1 cellular context compared by ENCODE assay signal in the genomic region with DNA sequence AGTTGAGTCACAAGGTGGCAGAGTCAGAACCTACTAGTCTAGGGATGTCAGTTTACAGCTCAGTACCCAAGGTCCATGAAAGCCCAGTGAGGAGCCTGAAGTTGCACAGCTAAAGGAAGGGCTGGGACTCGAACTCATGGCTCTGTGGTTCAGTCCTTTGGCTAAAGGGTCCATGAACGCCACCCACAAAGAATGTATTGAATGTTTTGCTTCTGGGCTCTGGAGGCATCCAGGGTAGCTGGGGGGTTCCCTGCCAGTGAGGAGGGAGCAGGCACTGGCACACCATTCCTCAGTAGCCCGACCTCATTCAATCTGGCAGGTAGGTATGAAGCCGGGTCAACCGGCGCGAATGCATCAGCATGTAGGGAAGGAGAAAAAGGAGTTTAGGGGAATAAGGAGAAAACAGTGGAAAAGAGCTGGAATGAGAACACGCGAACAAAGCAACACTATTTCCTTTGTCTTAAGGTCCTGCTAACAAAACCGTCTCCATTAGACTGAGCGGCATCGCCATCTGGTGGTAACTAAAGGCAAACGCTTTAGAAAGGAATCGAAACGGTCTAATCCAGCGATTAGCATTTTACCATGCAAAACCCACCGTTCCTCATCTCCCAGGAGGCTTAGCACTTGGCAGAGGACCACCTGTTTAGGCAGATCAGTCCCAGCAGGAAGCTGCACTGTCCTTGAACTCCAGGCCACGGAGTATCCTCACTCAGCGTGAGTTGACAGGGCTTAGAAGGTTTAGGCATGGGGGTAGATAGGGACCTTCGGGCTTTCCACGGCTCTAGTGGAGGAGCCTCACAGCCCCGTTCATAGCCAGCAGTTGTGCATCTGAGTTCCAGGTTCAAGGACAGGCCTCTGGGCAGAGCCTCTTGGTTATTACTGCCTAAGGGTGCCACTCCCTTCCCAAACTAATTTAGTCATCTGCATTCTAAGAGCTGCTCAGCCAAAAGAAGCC.
TF ChIP-seq lines count a peak whose summit lies in the region.

No MANE protein-coding gene starts in this region.

TF ChIP-seq in K562, 482 proteins besides CTCF, POLR2A, EP300 and RAD21 (continued from another document and continues in another):
- TF ChIP-seq, protein P1, sequence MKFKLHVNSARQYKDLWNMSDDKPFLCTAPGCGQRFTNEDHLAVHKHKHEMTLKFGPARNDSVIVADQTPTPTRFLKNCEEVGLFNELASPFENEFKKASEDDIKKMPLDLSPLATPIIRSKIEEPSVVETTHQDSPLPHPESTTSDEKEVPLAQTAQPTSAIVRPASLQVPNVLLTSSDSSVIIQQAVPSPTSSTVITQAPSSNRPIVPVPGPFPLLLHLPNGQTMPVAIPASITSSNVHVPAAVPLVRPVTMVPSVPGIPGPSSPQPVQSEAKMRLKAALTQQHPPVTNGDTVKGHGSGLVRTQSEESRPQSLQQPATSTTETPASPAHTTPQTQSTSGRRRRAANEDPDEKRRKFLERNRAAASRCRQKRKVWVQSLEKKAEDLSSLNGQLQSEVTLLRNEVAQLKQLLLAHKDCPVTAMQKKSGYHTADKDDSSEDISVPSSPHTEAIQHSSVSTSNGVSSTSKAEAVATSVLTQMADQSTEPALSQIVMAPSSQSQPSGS (CRISPR knock-in tag; IDR thresholded peaks at IDR 0.05): no peak
- peak in 1 of 2 experiments; percentile 89; a peak in 2 of 4 replicates for TF ChIP-seq ARNT (IDR thresholded peaks at IDR 0.05)
- TF ChIP-seq, protein P2, sequence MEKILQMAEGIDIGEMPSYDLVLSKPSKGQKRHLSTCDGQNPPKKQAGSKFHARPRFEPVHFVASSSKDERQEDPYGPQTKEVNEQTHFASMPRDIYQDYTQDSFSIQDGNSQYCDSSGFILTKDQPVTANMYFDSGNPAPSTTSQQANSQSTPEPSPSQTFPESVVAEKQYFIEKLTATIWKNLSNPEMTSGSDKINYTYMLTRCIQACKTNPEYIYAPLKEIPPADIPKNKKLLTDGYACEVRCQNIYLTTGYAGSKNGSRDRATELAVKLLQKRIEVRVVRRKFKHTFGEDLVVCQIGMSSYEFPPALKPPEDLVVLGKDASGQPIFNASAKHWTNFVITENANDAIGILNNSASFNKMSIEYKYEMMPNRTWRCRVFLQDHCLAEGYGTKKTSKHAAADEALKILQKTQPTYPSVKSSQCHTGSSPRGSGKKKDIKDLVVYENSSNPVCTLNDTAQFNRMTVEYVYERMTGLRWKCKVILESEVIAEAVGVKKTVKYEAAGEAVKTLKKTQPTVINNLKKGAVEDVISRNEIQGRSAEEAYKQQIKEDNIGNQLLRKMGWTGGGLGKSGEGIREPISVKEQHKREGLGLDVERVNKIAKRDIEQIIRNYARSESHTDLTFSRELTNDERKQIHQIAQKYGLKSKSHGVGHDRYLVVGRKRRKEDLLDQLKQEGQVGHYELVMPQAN (IDR thresholded peaks at IDR 0.05; ENCODE audit: borderline replicate concordance): 0 out of 2 replicates have a peak, but pooled peaks have one; percentile 23
- no peak for TF ChIP-seq ZNF79 (CRISPR knock-in tag; IDR thresholded peaks at IDR 0.05; ENCODE audit: low read depth)
- no peak for TF ChIP-seq MCM2 (IDR thresholded peaks at IDR 0.05; ENCODE audit: low read depth)
- TF ChIP-seq, protein P3, sequence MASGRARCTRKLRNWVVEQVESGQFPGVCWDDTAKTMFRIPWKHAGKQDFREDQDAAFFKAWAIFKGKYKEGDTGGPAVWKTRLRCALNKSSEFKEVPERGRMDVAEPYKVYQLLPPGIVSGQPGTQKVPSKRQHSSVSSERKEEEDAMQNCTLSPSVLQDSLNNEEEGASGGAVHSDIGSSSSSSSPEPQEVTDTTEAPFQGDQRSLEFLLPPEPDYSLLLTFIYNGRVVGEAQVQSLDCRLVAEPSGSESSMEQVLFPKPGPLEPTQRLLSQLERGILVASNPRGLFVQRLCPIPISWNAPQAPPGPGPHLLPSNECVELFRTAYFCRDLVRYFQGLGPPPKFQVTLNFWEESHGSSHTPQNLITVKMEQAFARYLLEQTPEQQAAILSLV (tag; IDR thresholded peaks at IDR 0.05): no peak
- no peak for TF ChIP-seq FUS (optimal IDR thresholded peaks at IDR 0.05; ENCODE audit: low read depth, low read length)
- no peak for TF ChIP-seq CBFB (CRISPR knock-in tag; IDR thresholded peaks at IDR 0.05)
- no peak for TF ChIP-seq RBBP5 (IDR thresholded peaks at IDR 0.05; ENCODE audit: borderline replicate concordance, insufficient read depth, low read length, poor library complexity, severe bottlenecking)
- TF ChIP-seq, protein P4, sequence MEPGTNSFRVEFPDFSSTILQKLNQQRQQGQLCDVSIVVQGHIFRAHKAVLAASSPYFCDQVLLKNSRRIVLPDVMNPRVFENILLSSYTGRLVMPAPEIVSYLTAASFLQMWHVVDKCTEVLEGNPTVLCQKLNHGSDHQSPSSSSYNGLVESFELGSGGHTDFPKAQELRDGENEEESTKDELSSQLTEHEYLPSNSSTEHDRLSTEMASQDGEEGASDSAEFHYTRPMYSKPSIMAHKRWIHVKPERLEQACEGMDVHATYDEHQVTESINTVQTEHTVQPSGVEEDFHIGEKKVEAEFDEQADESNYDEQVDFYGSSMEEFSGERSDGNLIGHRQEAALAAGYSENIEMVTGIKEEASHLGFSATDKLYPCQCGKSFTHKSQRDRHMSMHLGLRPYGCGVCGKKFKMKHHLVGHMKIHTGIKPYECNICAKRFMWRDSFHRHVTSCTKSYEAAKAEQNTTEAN (CRISPR knock-in tag; IDR thresholded peaks at IDR 0.05): no peak
- TF ChIP-seq, protein P5, sequence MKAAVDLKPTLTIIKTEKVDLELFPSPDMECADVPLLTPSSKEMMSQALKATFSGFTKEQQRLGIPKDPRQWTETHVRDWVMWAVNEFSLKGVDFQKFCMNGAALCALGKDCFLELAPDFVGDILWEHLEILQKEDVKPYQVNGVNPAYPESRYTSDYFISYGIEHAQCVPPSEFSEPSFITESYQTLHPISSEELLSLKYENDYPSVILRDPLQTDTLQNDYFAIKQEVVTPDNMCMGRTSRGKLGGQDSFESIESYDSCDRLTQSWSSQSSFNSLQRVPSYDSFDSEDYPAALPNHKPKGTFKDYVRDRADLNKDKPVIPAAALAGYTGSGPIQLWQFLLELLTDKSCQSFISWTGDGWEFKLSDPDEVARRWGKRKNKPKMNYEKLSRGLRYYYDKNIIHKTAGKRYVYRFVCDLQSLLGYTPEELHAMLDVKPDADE (conservative IDR thresholded peaks at IDR 0.05; ENCODE audit: control insufficient read depth, low read depth, low read length): no peak
- TF ChIP-seq, protein P6, sequence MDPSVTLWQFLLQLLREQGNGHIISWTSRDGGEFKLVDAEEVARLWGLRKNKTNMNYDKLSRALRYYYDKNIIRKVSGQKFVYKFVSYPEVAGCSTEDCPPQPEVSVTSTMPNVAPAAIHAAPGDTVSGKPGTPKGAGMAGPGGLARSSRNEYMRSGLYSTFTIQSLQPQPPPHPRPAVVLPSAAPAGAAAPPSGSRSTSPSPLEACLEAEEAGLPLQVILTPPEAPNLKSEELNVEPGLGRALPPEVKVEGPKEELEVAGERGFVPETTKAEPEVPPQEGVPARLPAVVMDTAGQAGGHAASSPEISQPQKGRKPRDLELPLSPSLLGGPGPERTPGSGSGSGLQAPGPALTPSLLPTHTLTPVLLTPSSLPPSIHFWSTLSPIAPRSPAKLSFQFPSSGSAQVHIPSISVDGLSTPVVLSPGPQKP (CRISPR knock-in tag; IDR thresholded peaks at IDR 0.05): no peak
- TF ChIP-seq, protein P7, sequence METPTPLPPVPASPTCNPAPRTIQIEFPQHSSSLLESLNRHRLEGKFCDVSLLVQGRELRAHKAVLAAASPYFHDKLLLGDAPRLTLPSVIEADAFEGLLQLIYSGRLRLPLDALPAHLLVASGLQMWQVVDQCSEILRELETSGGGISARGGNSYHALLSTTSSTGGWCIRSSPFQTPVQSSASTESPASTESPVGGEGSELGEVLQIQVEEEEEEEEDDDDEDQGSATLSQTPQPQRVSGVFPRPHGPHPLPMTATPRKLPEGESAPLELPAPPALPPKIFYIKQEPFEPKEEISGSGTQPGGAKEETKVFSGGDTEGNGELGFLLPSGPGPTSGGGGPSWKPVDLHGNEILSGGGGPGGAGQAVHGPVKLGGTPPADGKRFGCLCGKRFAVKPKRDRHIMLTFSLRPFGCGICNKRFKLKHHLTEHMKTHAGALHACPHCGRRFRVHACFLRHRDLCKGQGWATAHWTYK (CRISPR knock-in tag; IDR thresholded peaks at IDR 0.05): peak; percentile 48; the same call in 1 of the 2 replicates
- TF ChIP-seq XRCC5 (IDR thresholded peaks at IDR 0.05; ENCODE audit: low read depth, low read length): peak; percentile 64
- TF ChIP-seq, protein P8, sequence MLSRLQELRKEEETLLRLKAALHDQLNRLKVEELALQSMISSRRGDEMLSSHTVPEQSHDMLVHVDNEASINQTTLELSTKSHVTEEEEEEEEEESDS (CRISPR knock-in tag; IDR thresholded peaks at IDR 0.05): no peak
- peak in 1 of 3 experiments; percentile 84 for TF ChIP-seq YY1 (IDR thresholded peaks at IDR 0.05; ENCODE audit: borderline replicate concordance in 1 of 3, control insufficient read depth in 1 of 3, extremely low read depth in 1 of 3, insufficient read depth in 3 of 3, insufficient read length in 1 of 3, insufficient replicate concordance in 2 of 3, low read depth in 1 of 3, low read length in 2 of 3)
- TF ChIP-seq, protein P9, sequence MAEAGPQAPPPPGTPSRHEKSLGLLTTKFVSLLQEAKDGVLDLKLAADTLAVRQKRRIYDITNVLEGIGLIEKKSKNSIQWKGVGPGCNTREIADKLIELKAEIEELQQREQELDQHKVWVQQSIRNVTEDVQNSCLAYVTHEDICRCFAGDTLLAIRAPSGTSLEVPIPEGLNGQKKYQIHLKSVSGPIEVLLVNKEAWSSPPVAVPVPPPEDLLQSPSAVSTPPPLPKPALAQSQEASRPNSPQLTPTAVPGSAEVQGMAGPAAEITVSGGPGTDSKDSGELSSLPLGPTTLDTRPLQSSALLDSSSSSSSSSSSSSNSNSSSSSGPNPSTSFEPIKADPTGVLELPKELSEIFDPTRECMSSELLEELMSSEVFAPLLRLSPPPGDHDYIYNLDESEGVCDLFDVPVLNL (CRISPR knock-in tag; IDR thresholded peaks at IDR 0.05; ENCODE audit: low read depth): no peak
- TF ChIP-seq, protein P10, sequence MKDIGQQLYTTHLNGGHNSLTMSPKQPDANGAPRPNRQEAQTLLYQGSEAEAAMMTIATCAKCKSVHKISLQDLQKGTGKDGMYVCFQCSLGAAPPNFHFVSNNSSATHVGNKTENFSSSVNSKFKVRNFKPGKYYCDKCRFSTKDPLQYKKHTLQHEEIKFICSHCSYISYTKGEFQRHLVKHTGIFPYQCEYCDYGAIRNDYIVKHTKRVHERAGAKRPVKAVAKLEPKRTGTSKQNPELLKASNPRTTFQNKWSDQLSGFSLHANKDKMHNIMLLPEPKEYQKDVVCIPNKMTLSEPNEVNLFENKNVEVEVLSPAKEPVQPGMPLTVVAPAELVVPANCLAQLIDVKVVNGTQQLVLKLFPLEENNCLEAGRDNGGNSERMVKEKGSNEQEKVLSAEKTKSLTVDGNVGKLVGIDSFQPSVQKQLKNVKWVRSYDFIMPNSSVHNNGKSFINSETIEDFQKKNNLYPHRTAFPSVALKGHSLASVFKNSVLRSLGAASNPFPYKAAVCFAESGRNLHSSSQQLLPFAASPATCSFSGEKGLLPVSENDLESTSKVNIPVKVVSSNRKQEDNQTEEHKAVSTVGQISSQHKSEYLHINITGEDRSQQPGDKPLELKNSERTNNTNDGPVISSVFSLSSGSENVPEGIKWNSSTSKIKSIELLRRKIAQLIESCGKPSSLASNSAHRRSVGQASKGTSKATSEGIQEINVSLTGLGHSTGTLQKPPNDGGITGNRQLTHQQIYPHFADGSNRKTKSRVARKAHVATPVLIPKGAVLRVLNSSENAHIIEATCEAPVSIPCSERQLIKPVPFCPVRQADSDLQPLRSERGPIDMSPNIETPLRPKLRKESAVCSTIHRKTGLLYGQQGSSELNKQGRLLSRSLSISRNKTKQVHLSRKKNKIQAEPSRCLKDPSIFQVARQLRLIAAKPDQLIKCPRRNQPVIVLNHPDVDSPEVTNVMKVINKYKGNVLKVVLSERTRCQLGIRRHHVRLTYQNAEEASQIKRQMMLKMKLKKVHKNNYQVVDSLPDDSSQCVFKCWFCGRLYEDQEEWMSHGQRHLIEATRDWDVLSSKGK (CRISPR knock-in tag; IDR thresholded peaks at IDR 0.05): no peak
- TF ChIP-seq, protein P11, sequence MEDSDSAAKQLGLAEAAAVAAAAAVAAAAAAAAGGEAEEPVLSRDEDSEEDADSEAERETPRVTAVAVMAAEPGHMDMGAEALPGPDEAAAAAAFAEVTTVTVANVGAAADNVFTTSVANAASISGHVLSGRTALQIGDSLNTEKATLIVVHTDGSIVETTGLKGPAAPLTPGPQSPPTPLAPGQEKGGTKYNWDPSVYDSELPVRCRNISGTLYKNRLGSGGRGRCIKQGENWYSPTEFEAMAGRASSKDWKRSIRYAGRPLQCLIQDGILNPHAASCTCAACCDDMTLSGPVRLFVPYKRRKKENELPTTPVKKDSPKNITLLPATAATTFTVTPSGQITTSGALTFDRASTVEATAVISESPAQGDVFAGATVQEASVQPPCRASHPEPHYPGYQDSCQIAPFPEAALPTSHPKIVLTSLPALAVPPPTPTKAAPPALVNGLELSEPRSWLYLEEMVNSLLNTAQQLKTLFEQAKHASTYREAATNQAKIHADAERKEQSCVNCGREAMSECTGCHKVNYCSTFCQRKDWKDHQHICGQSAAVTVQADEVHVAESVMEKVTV (CRISPR knock-in tag; IDR thresholded peaks at IDR 0.05): peak; percentile 84
- no peak for TF ChIP-seq ZNF589 (CRISPR knock-in tag; IDR thresholded peaks at IDR 0.05; ENCODE audit: low read depth)
- no peak for TF ChIP-seq KAT2B (IDR thresholded peaks at IDR 0.05; ENCODE audit: low read depth, low read length)
- TF ChIP-seq RBM14 (IDR thresholded peaks at IDR 0.05; ENCODE audit: borderline replicate concordance, insufficient read depth, low read depth, low read length): no peak
- TF ChIP-seq, protein P12, sequence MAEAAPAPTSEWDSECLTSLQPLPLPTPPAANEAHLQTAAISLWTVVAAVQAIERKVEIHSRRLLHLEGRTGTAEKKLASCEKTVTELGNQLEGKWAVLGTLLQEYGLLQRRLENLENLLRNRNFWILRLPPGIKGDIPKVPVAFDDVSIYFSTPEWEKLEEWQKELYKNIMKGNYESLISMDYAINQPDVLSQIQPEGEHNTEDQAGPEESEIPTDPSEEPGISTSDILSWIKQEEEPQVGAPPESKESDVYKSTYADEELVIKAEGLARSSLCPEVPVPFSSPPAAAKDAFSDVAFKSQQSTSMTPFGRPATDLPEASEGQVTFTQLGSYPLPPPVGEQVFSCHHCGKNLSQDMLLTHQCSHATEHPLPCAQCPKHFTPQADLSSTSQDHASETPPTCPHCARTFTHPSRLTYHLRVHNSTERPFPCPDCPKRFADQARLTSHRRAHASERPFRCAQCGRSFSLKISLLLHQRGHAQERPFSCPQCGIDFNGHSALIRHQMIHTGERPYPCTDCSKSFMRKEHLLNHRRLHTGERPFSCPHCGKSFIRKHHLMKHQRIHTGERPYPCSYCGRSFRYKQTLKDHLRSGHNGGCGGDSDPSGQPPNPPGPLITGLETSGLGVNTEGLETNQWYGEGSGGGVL (CRISPR knock-in tag; IDR thresholded peaks at IDR 0.05): 0 out of 2 replicates have a peak, but pooled peaks have one; percentile 17
- no peak for TF ChIP-seq MAFF (IDR thresholded peaks at IDR 0.05; ENCODE audit: low read length)
- TF ChIP-seq JUN (IDR thresholded peaks at IDR 0.05; ENCODE audit: borderline replicate concordance, low read depth, low read length): 0 out of 2 replicates have a peak, but pooled peaks have one; percentile 42
- TF ChIP-seq JUN (CRISPR knock-in tag; IDR thresholded peaks at IDR 0.05; ENCODE audit: borderline replicate concordance): no peak
- TF ChIP-seq ZNF263 (CRISPR knock-in tag; IDR thresholded peaks at IDR 0.05; ENCODE audit: borderline replicate concordance): no peak; the same call in 1 of the 2 replicates
- no peak for TF ChIP-seq EHMT2 (IDR thresholded peaks at IDR 0.05)
